23 cellular contexts compared by ENCODE assay signal in the genomic region with DNA sequence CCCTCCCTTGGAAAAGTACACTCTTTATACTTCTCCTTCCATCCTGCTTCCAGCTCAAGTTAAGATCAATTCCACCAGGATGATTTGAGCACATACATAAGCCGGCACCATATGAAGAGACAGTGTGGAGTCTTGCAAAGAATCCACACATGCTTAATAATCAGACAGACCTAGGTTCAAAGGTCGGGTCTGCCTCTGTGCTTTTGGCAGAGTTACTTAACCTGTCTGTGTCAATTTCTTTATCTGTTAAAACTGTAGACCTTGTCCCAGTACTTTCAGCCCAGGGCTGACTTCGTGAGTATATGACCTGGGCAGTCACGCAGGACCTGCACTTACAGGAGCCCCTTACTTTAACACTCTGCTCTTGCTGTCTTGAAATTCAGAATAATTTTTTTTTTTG. TPM values are rescaled to one million over a fixed set of nuclear protein-coding genes. Genes with fewer than 3 reads are reported as not detected.
DNase-seq lines count a peak whose midpoint lies in the region; ATAC-seq and TF ChIP-seq lines count a peak whose summit lies in the region.
"Had no signal": no experiment of that assay in that cellular context is flagged by ENCODE, and none has a peak within 500 bp of the region (broad histone marks: within the 10 kb centered on the region; RNA-seq: fewer than 3 reads in every experiment).

No MANE protein-coding gene starts in this region.

- no peak for TF ChIP-seq POLR2A in right lobe of liver (IDR thresholded peaks at IDR 0.05)
- no peak for TF ChIP-seq POLR2A in sigmoid colon (IDR thresholded peaks at IDR 0.05)

- ATAC-seq in WTC11 (no peak), left lobe of liver (peak; percentile 48), right lobe of liver (peak in 3 of 4 donors; percentile 34 to 94 (median 78)), GM19395 (IDR thresholded peaks at IDR 0.05; ENCODE audit: unreplicated experiment) (no peak)
- ATAC-seq: A549, GM23338, HCT116 had no signal

- no peaks in the 10 kb centered on the region for H3K27me3 Mint-ChIP-seq in WTC11 (ENCODE audit: low read depth)
- H3K27me3 Mint-ChIP-seq: CD4-positive, alpha-beta T cell had no signal

- no peaks in the 10 kb centered on the region for H3K9me3 ChIP-seq in right lobe of liver
- no peaks in the 10 kb centered on the region for H3K9me3 ChIP-seq in sigmoid colon
- H3K9me3 ChIP-seq: A549; BE2C; BLaER1 treated with 17β-estradiol and CSF1 and Interleukin-3, amounts not matched to agents 10 nM and 100 nM had no signal

- H3K27ac ChIP-seq in right lobe of liver, result no peak overlapping the region
- H3K27ac ChIP-seq in sigmoid colon, result no peak overlapping the region
- H3K27ac ChIP-seq: A549; BLaER1 treated with 17β-estradiol and CSF1 and Interleukin-3, amounts not matched to agents 10 nM and 100 nM had no signal

- TF ChIP-seq CTCF in WTC11 (IDR thresholded peaks at IDR 0.05) (no peak), right lobe of liver (IDR thresholded peaks at IDR 0.05) (no peak), sigmoid colon (IDR thresholded peaks at IDR 0.05) (no peak)

- intact Hi-C loops in right lobe of liver (cut with DNase I), result no loop called here
- intact Hi-C loops in sigmoid colon (cut with DNase I), result no loop called here

- H3K36me3 Mint-ChIP-seq in WTC11, result no peaks in the 10 kb centered on the region
- H3K36me3 Mint-ChIP-seq: CD14-positive monocyte; CD8-positive, alpha-beta memory T cell had no signal

- H3K4me3 Mint-ChIP-seq in WTC11, result no peak overlapping the region
- H3K4me3 Mint-ChIP-seq: CD14-positive monocyte; CD4-positive, alpha-beta T cell; CD8-positive, alpha-beta memory T cell; GM23338; H9 had no signal

- DNase-seq in WTC11 (ENCODE audit: low spot score) (no peak), left lobe of liver (ENCODE audit: low spot score) (no peak), right lobe of liver (no peak), sigmoid colon (peak; percentile 12), SIG-M5 (lab: John Stamatoyannopoulos, UW) (no peak)
- no peak for DNase-seq in activated CD8-positive, alpha-beta memory T cell treated with anti-CD3 and anti-CD28 coated beads, Interleukin-2, amount 50 U/mL, for 4 hours
- DNase-seq in stimulated activated naive CD4-positive, alpha-beta T cell (lab: John Stamatoyannopoulos, UW), result no peak
- DNase-seq: 8988T; ACHN; AML-193; BE2C; CD4-positive, alpha-beta T cell; CD8-positive, alpha-beta memory T cell; DMS153; DND-41; H9 had no signal

- H3K36me3 ChIP-seq in right lobe of liver (no peaks in the 10 kb centered on the region), sigmoid colon (no peaks in the 10 kb centered on the region)
- H3K36me3 ChIP-seq: BE2C; BLaER1 treated with 17β-estradiol and CSF1 and Interleukin-3, amounts not matched to agents 10 nM and 100 nM had no signal

- peak overlapping the region; percentile 78; the same call in 1 of the 2 replicates for H3K27ac Mint-ChIP-seq in WTC11
- H3K27ac Mint-ChIP-seq: CD14-positive monocyte; CD4-positive, alpha-beta T cell; GM23338; H9 had no signal

- CTCF ChIA-PET in WTC11 (lab: Charles Lee), result no interaction called here

- 25% methylated on average over 4 of the region's 4 CpGs for WGBS in right lobe of liver (ENCODE audit: insufficient coverage, low coverage, low lambda C conversion rate, missing lambda C conversion rate)
- 50 to 82% methylated on average over 4 of the region's 4 CpGs for WGBS in sigmoid colon, 2 donors

- H3K9me3 Mint-ChIP-seq in WTC11, result no peaks in the 10 kb centered on the region
- H3K9me3 Mint-ChIP-seq: CD4-positive, alpha-beta T cell; CD8-positive, alpha-beta memory T cell; GM23338; H9 had no signal

- H3K4me1 Mint-ChIP-seq in WTC11, result peaks cover 4% of the 10 kb centered on the region
- H3K4me1 Mint-ChIP-seq: CD14-positive monocyte; CD8-positive, alpha-beta memory T cell had no signal

- POLR2A ChIA-PET in WTC11 (lab: Charles Lee), result no interaction called here

- H3K27me3 ChIP-seq in right lobe of liver (no peaks in the 10 kb centered on the region), sigmoid colon (no peaks in the 10 kb centered on the region)
- H3K27me3 ChIP-seq: BE2C; BLaER1 treated with 17β-estradiol and CSF1 and Interleukin-3, amounts not matched to agents 10 nM and 100 nM had no signal

- H3K4me1 ChIP-seq in right lobe of liver (peaks cover 0 to 4% (median 0%) of the 10 kb centered on the region in 4 donors), sigmoid colon (no peaks in the 10 kb centered on the region)
- H3K4me1 ChIP-seq: A549, BE2C had no signal

- H3K4me3 ChIP-seq in right lobe of liver, result no peak overlapping the region
- no peak overlapping the region for H3K4me3 ChIP-seq in sigmoid colon
- H3K4me3 ChIP-seq: A549; BLaER1 treated with 17β-estradiol and CSF1 and Interleukin-3, amounts not matched to agents 10 nM and 100 nM; GM23338 had no signal

- TF ChIP-seq EP300 in sigmoid colon (IDR thresholded peaks at IDR 0.05), result no peak

TF ChIP-seq in WTC11, 78 proteins besides CTCF, POLR2A, EP300 and RAD21 (continues in another document):
- TF ChIP-seq OVOL2 (CRISPR knock-in tag; IDR thresholded peaks at IDR 0.05; ENCODE audit: borderline replicate concordance) (no peak), PRRX2 (CRISPR knock-in tag; IDR thresholded peaks at IDR 0.05) (no peak), GTF2I (CRISPR knock-in tag; conservative IDR thresholded peaks at IDR 0.05) (no peak), ATF6 (CRISPR knock-in tag; IDR thresholded peaks at IDR 0.05) (no peak), JUN (CRISPR knock-in tag; IDR thresholded peaks at IDR 0.05) (no peak), NFYB (CRISPR knock-in tag; conservative IDR thresholded peaks at IDR 0.05; ENCODE audit: low read depth) (no peak), SOX15 (CRISPR knock-in tag; IDR thresholded peaks at IDR 0.05) (no peak), NFATC4 (CRISPR knock-in tag; IDR thresholded peaks at IDR 0.05) (no peak), FOXP1 (CRISPR knock-in tag; IDR thresholded peaks at IDR 0.05; ENCODE audit: borderline replicate concordance) (no peak), ZNF423 (CRISPR knock-in tag; IDR thresholded peaks at IDR 0.05) (no peak)
- TF ChIP-seq, protein P1, sequence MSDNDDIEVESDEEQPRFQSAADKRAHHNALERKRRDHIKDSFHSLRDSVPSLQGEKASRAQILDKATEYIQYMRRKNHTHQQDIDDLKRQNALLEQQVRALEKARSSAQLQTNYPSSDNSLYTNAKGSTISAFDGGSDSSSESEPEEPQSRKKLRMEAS (CRISPR knock-in tag; IDR thresholded peaks at IDR 0.05), result no peak
- TF ChIP-seq, protein P2, sequence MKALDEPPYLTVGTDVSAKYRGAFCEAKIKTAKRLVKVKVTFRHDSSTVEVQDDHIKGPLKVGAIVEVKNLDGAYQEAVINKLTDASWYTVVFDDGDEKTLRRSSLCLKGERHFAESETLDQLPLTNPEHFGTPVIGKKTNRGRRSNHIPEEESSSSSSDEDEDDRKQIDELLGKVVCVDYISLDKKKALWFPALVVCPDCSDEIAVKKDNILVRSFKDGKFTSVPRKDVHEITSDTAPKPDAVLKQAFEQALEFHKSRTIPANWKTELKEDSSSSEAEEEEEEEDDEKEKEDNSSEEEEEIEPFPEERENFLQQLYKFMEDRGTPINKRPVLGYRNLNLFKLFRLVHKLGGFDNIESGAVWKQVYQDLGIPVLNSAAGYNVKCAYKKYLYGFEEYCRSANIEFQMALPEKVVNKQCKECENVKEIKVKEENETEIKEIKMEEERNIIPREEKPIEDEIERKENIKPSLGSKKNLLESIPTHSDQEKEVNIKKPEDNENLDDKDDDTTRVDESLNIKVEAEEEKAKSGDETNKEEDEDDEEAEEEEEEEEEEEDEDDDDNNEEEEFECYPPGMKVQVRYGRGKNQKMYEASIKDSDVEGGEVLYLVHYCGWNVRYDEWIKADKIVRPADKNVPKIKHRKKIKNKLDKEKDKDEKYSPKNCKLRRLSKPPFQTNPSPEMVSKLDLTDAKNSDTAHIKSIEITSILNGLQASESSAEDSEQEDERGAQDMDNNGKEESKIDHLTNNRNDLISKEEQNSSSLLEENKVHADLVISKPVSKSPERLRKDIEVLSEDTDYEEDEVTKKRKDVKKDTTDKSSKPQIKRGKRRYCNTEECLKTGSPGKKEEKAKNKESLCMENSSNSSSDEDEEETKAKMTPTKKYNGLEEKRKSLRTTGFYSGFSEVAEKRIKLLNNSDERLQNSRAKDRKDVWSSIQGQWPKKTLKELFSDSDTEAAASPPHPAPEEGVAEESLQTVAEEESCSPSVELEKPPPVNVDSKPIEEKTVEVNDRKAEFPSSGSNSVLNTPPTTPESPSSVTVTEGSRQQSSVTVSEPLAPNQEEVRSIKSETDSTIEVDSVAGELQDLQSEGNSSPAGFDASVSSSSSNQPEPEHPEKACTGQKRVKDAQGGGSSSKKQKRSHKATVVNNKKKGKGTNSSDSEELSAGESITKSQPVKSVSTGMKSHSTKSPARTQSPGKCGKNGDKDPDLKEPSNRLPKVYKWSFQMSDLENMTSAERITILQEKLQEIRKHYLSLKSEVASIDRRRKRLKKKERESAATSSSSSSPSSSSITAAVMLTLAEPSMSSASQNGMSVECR (CRISPR knock-in tag; IDR thresholded peaks at IDR 0.05; ENCODE audit: borderline replicate concordance), result no peak
- TF ChIP-seq, protein P3, sequence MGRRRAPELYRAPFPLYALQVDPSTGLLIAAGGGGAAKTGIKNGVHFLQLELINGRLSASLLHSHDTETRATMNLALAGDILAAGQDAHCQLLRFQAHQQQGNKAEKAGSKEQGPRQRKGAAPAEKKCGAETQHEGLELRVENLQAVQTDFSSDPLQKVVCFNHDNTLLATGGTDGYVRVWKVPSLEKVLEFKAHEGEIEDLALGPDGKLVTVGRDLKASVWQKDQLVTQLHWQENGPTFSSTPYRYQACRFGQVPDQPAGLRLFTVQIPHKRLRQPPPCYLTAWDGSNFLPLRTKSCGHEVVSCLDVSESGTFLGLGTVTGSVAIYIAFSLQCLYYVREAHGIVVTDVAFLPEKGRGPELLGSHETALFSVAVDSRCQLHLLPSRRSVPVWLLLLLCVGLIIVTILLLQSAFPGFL (CRISPR knock-in tag; IDR thresholded peaks at IDR 0.05; ENCODE audit: borderline replicate concordance), result no peak

RNA-seq across cellular contexts. Expression of gene BECN2, which starts 30.2 kb away (rescaled TPM):
- not detected in 3 replicates for total RNA-seq in WTC11 (2021)
- not detected for total RNA-seq in left lobe of liver
- not detected for total RNA-seq in right lobe of liver
- not detected for total RNA-seq in sigmoid colon
- not detected for polyA plus RNA-seq in sigmoid colon
- total RNA-seq: CD4-positive, alpha-beta T cell; CD8-positive, alpha-beta memory T cell; GM23338; H4; H9 had no signal
- polyA plus RNA-seq: A549; CD14-positive monocyte; CD8-positive, alpha-beta memory T cell; GM23338 had no signal

Comparison
In these comparisons a context has a peak if more than half of its experiments do, and no peak if none do; other contexts are left out.
1. ATAC-seq: peak in left lobe of liver (single experiment) and right lobe of liver (3 of 4); none in WTC11 (single experiment) and GM19395 (single experiment).